In the genomic region with DNA sequence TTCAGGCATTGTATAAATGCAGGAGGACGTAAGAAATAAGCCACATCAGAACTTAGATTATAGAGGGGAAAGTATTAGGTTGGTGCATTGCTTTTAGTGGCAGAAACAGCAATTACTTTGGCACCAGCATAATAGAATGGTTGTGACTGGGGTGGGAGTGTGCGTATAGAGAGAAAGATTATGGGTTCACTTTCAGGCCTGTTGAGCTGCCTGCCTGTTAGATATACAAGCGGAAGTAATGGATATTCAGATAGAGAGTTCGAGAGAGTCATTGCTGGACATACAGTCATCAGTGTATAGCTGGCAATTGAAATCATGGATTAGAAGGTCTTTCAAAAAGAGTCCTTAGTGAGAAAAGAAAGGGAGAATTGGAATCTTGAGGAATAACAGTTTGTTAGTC, we compare ENCODE assay signal across 33 cellular contexts.
"Had no signal": no experiment of that assay in that cellular context is flagged by ENCODE, and none has a peak within 500 bp of the region (broad histone marks: within the 10 kb centered on the region; RNA-seq: fewer than 3 reads in every experiment).

No MANE protein-coding gene starts in this region.

- DNase-seq: activated CD4-positive, alpha-beta T cell treated with anti-CD3 and anti-CD28 coated beads, Interleukin-2, amount 10 ng/mL, durations not matched to agents 7 days and 5 days; activated CD4-positive, alpha-beta T cell treated with anti-CD3 and anti-CD28 coated beads, Interleukin-2, amount 50 U/mL, for 48 hours; activated CD8-positive, alpha-beta T cell treated with anti-CD3 and anti-CD28 coated beads, Interleukin-2, amount 10 ng/mL, durations not matched to agents 7 days and 5 days; activated gamma-delta T cell treated with Interleukin-2 at 50 U/mL for 16 hours; activated naive CD4-positive, alpha-beta T cell treated with anti-CD3 and anti-CD28 coated beads, Interleukin-2, amount 10 ng/mL, durations not matched to agents 7 days and 5 days; activated naive CD8-positive, alpha-beta T cell treated with anti-CD3 and anti-CD28 coated beads for 36 hours; activated T-cell treated with anti-CD3 and anti-CD28 coated beads, Interleukin-2, amount 50 U/mL, for 24 hours; amygdala; colonic mucosa; NCI-H1092 treated with DMSO at 0.1 percent for 48 hours; NCI-H1417; NCI-H146; NCI-H187; NCI-H2029 treated with DMSO at 0.1 percent for 48 hours; NCI-H2107; NCI-H2171; NCI-H226; NCI-H446 treated with DMSO at 0.1 percent for 48 hours; NCI-H524; NCI-H69; NCI-H82; Peyer's patch; RPMI8226; SHP77 treated with DMSO at 0.1 percent for 48 hours; SK-N-SH; T-helper 9 cell; WERI-Rb-1 had no signal

- H3K4me2 ChIP-seq: SK-N-SH had no signal

- H3K27me3 ChIP-seq: ascending aorta, cardiac muscle cell, colonic mucosa, Peyer's patch, SJSA1 had no signal

- H3K27ac ChIP-seq: ascending aorta, cardiac muscle cell, colonic mucosa, Peyer's patch, SJSA1, WERI-Rb-1 had no signal

- H3K4me3 Mint-ChIP-seq: activated CD4-positive, alpha-beta T cell treated with anti-CD3 and anti-CD28 coated beads, Interleukin-2, amount 10 ng/mL, durations not matched to agents 7 days and 5 days; activated CD8-positive, alpha-beta T cell treated with anti-CD3 and anti-CD28 coated beads, Interleukin-2, amount 10 ng/mL, durations not matched to agents 7 days and 5 days; activated naive CD4-positive, alpha-beta T cell treated with anti-CD3 and anti-CD28 coated beads, Interleukin-2, amount 10 ng/mL, durations not matched to agents 7 days and 5 days; activated naive CD8-positive, alpha-beta T cell treated with anti-CD3 and anti-CD28 coated beads for 36 hours; activated T-cell treated with anti-CD3 and anti-CD28 coated beads, Interleukin-2, amount 50 U/mL, for 24 hours; central memory CD8-positive, alpha-beta T cell; T-helper 1 cell treated with Interleukin-12 subunit alpha and Interleukin-12 subunit beta and Interleukin-4 antibody, amounts not matched to agents 30 μg/mL and 1 μg/mL, for 36 hours had no signal

- H3K27ac Mint-ChIP-seq: activated CD4-positive, alpha-beta T cell treated with anti-CD3 and anti-CD28 coated beads, Interleukin-2, amount 10 ng/mL, durations not matched to agents 7 days and 5 days; activated CD8-positive, alpha-beta T cell treated with anti-CD3 and anti-CD28 coated beads, Interleukin-2, amount 10 ng/mL, durations not matched to agents 7 days and 5 days; activated naive CD4-positive, alpha-beta T cell treated with anti-CD3 and anti-CD28 coated beads, Interleukin-2, amount 10 ng/mL, durations not matched to agents 7 days and 5 days; activated naive CD8-positive, alpha-beta T cell treated with anti-CD3 and anti-CD28 coated beads for 36 hours; activated T-cell treated with anti-CD3 and anti-CD28 coated beads, Interleukin-2, amount 50 U/mL, for 24 hours; activated T-helper 2 cell treated with anti-CD3 and anti-CD28 coated beads, Interferon-gamma antibody, Interleukin-2, Interleukin-4, amounts not matched to agents 10 μg/mL and 5 μg/mL and 100 μg/mL, durations not matched to agents 14 hours and 24 hours and 36 hours; T-helper 1 cell treated with Interleukin-12 subunit alpha and Interleukin-12 subunit beta and Interleukin-4 antibody, amounts not matched to agents 30 μg/mL and 1 μg/mL, for 36 hours had no signal

- H3K36me3 ChIP-seq: cardiac muscle cell, colonic mucosa, WERI-Rb-1 had no signal

- H3K9me3 ChIP-seq: ascending aorta, colonic mucosa, Peyer's patch, SJSA1, SK-N-SH had no signal

- H3K4me1 ChIP-seq: ascending aorta, colonic mucosa, Peyer's patch, SJSA1 had no signal

- H3K9ac ChIP-seq: SK-N-SH had no signal

- ATAC-seq: activated CD8-positive, alpha-beta T cell treated with anti-CD3 and anti-CD28 coated beads, Interleukin-2, amount 10 ng/mL, durations not matched to agents 7 days and 5 days had no signal

- H3K4me1 Mint-ChIP-seq: activated CD4-positive, alpha-beta T cell treated with anti-CD3 and anti-CD28 coated beads, Interleukin-2, amount 10 ng/mL, durations not matched to agents 7 days and 5 days; activated naive CD4-positive, alpha-beta T cell treated with anti-CD3 and anti-CD28 coated beads, Interleukin-2, amount 10 ng/mL, durations not matched to agents 7 days and 5 days; activated naive CD8-positive, alpha-beta T cell treated with anti-CD3 and anti-CD28 coated beads for 36 hours had no signal

- H3K9me3 Mint-ChIP-seq: activated CD4-positive, alpha-beta T cell treated with anti-CD3 and anti-CD28 coated beads, Interleukin-2, amount 10 ng/mL, durations not matched to agents 7 days and 5 days; activated naive CD4-positive, alpha-beta T cell treated with anti-CD3 and anti-CD28 coated beads, Interleukin-2, amount 10 ng/mL, durations not matched to agents 7 days and 5 days; activated naive CD8-positive, alpha-beta T cell treated with anti-CD3 and anti-CD28 coated beads for 36 hours; activated T-cell treated with anti-CD3 and anti-CD28 coated beads, Interleukin-2, amount 50 U/mL, for 24 hours; activated T-helper 2 cell treated with anti-CD3 and anti-CD28 coated beads, Interferon-gamma antibody, Interleukin-2, Interleukin-4, amounts not matched to agents 10 μg/mL and 5 μg/mL and 100 μg/mL, durations not matched to agents 14 hours and 24 hours and 36 hours; central memory CD8-positive, alpha-beta T cell; T-helper 1 cell treated with Interleukin-12 subunit alpha and Interleukin-12 subunit beta and Interleukin-4 antibody, amounts not matched to agents 30 μg/mL and 1 μg/mL, for 36 hours had no signal

- H3K36me3 Mint-ChIP-seq: activated naive CD4-positive, alpha-beta T cell treated with anti-CD3 and anti-CD28 coated beads, Interleukin-2, amount 10 ng/mL, durations not matched to agents 7 days and 5 days had no signal

- H3K27me3 Mint-ChIP-seq: activated CD4-positive, alpha-beta T cell treated with anti-CD3 and anti-CD28 coated beads, Interleukin-2, amount 10 ng/mL, durations not matched to agents 7 days and 5 days; activated naive CD4-positive, alpha-beta T cell treated with anti-CD3 and anti-CD28 coated beads, Interleukin-2, amount 10 ng/mL, durations not matched to agents 7 days and 5 days; activated naive CD8-positive, alpha-beta T cell treated with anti-CD3 and anti-CD28 coated beads for 36 hours; activated T-cell treated with anti-CD3 and anti-CD28 coated beads, Interleukin-2, amount 50 U/mL, for 24 hours; central memory CD8-positive, alpha-beta T cell had no signal

- H3K4me3 ChIP-seq: ascending aorta, cardiac muscle cell, colonic mucosa, Peyer's patch, SJSA1 had no signal
